Comparison of ENCODE assay signal across 23 cellular contexts in genomic region chr2:228867406-228867805, GRCh38.
"Had no signal": no experiment of that assay in that cellular context is flagged by ENCODE, and none has a peak within 500 bp of the region (broad histone marks: within the 10 kb centered on the region; RNA-seq: fewer than 3 reads in every experiment).

No MANE protein-coding gene starts in this region.

- H3K36me3 ChIP-seq: colonic mucosa, esophagus muscularis mucosa, esophagus squamous epithelium, gastrocnemius medialis, gastroesophageal sphincter, heart left ventricle, heart right ventricle had no signal

- H3K4me3 Mint-ChIP-seq: dendritic cell treated with granulocyte-macrophage colony-stimulating factor and Interleukin-4, amounts not matched to agents 40 ng/mL and 50 ng/mL, for 4 days; effector memory CD8-positive, alpha-beta T cell had no signal

- H3K27ac ChIP-seq: colonic mucosa, dorsolateral prefrontal cortex, epithelial cell of prostate, esophagus muscularis mucosa, esophagus squamous epithelium, foreskin keratinocyte, gastrocnemius medialis, gastroesophageal sphincter, heart left ventricle, heart right ventricle had no signal

- H3K4me3 ChIP-seq: colonic mucosa, coronary artery, dorsolateral prefrontal cortex, esophagus muscularis mucosa, esophagus squamous epithelium, gastrocnemius medialis, gastroesophageal sphincter, heart left ventricle, heart right ventricle had no signal

- H3K27ac Mint-ChIP-seq: dendritic cell treated with granulocyte-macrophage colony-stimulating factor and Interleukin-4, amounts not matched to agents 40 ng/mL and 50 ng/mL, for 4 days; effector memory CD8-positive, alpha-beta T cell had no signal

- H3K27me3 Mint-ChIP-seq: dendritic cell treated with granulocyte-macrophage colony-stimulating factor and Interleukin-4, amounts not matched to agents 40 ng/mL and 50 ng/mL, for 4 days; effector memory CD8-positive, alpha-beta T cell had no signal

- H3K9me3 ChIP-seq: colonic mucosa, esophagus muscularis mucosa, esophagus squamous epithelium, gastrocnemius medialis, gastroesophageal sphincter had no signal

- H3K4me1 ChIP-seq: colonic mucosa, esophagus muscularis mucosa, esophagus squamous epithelium, foreskin keratinocyte, gastrocnemius medialis, gastroesophageal sphincter, heart left ventricle, heart right ventricle had no signal

- ATAC-seq: effector memory CD8-positive, alpha-beta T cell; esophagus mucosa; foreskin keratinocyte; gastrocnemius medialis; gastroesophageal sphincter; heart left ventricle; heart right ventricle had no signal

- DNase-seq: colonic mucosa; cortex of kidney; dermis blood vessel endothelial cell; dorsolateral prefrontal cortex; effector CD4-positive, alpha-beta T cell; effector CD8-positive, alpha-beta T cell; effector memory CD4-positive, alpha-beta T cell; effector memory CD8-positive, alpha-beta T cell; erythroblast; esophagus squamous epithelium; foreskin fibroblast; foreskin keratinocyte; foreskin melanocyte; gastrocnemius medialis; glutamatergic neuron; heart right ventricle had no signal

- H3K27me3 ChIP-seq: colonic mucosa, dorsolateral prefrontal cortex, esophagus muscularis mucosa, esophagus squamous epithelium, foreskin keratinocyte, gastrocnemius medialis, gastroesophageal sphincter, heart left ventricle, heart right ventricle had no signal
